In genomic region chr11:47060807-47061206, GRCh38 we compare ENCODE assay signal across 15 cellular contexts.
DNase-seq lines count a peak whose midpoint lies in the region; TF ChIP-seq lines count a peak whose summit lies in the region.
"Had no signal": no experiment of that assay in that cellular context is flagged by ENCODE, and none has a peak within 500 bp of the region (broad histone marks: within the 10 kb centered on the region; RNA-seq: fewer than 3 reads in every experiment).

No MANE protein-coding gene starts in this region.

- peaks cover 12% of the 10 kb centered on the region for H3K4me1 Mint-ChIP-seq in neural crest cell
- H3K4me1 Mint-ChIP-seq: central memory CD8-positive, alpha-beta T cell had no signal

- H3K4me3 ChIP-seq in astrocyte of the spinal cord (ENCODE audit: low read depth, low read length) = no peak overlapping the region
- H3K4me3 ChIP-seq: pancreas, stomach had no signal

- DNase-seq in DMS53 (lab: John Stamatoyannopoulos, UW) (peak; percentile 10), DMS53 treated with DMSO at 0.1 percent for 48 hours (lab: John Stamatoyannopoulos, UW; ENCODE audit: unreplicated experiment) (no peak), LHCN-M2 (ENCODE audit: low read depth) (peak; percentile 17), astrocyte of the spinal cord (ENCODE audit: low read depth, low spot score) (peak; percentile 23), neural crest cell (ENCODE audit: low read depth, low spot score) (no peak), NCI-H1092 (lab: John Stamatoyannopoulos, UW) (no peak), islet precursor cell (no peak), NCI-H2196 treated with DMSO at 0.1 percent for 48 hours (lab: John Stamatoyannopoulos, UW; ENCODE audit: unreplicated experiment) (no peak)
- DNase-seq: activated T-cell treated with anti-CD3 and anti-CD28 coated beads, Interleukin-2, amount 50 U/mL, for 4 hours; foreskin keratinocyte; NCI-H226; pancreas; stimulated activated CD4-positive, alpha-beta T cell treated with anti-CD3 and anti-CD28 coated beads, Interleukin-2, amount 100 ng/mL, for 24 hours; stomach had no signal

- peak overlapping the region; percentile 85 for H3K27ac Mint-ChIP-seq in neural crest cell (ENCODE audit: unreplicated experiment)

- H3K27me3 Mint-ChIP-seq in neural crest cell (ENCODE audit: low read depth) = no peaks in the 10 kb centered on the region
- H3K27me3 Mint-ChIP-seq: central memory CD8-positive, alpha-beta T cell had no signal

- no peaks in the 10 kb centered on the region for H3K9me3 Mint-ChIP-seq in neural crest cell
- H3K9me3 Mint-ChIP-seq: central memory CD8-positive, alpha-beta T cell had no signal

- in situ Hi-C loops in astrocyte of the spinal cord (cut with HindIII; ENCODE audit: low sequenced_read_pairs) = no loop called here

- H3K36me3 Mint-ChIP-seq in neural crest cell (ENCODE audit: low read depth) = peaks cover 15% of the 10 kb centered on the region

- TF ChIP-seq CTCF in astrocyte of the spinal cord (IDR thresholded peaks at IDR 0.05; ENCODE audit: low read depth, low read length) = no peak
- TF ChIP-seq CTCF in neural crest cell (conservative IDR thresholded peaks at IDR 0.05) = no peak

- no peak overlapping the region for H3K4me3 Mint-ChIP-seq in neural crest cell
- H3K4me3 Mint-ChIP-seq: activated T-cell treated with anti-CD3 and anti-CD28 coated beads, Interleukin-2, amount 50 U/mL, for 4 hours; central memory CD8-positive, alpha-beta T cell had no signal

Comparison
In these comparisons a context has a peak if more than half of its experiments do, and no peak if none do; other contexts are left out.
1. DNase-seq: peak in DMS53 (single experiment), LHCN-M2 (single experiment) and astrocyte of the spinal cord (single experiment); none in DMS53 treated with DMSO at 0.1 percent for 48 hours (single experiment), neural crest cell (single experiment), NCI-H1092 (single experiment), islet precursor cell (single experiment) and NCI-H2196 treated with DMSO at 0.1 percent for 48 hours (single experiment).